8 cellular contexts compared by ENCODE assay signal in the genomic region with DNA sequence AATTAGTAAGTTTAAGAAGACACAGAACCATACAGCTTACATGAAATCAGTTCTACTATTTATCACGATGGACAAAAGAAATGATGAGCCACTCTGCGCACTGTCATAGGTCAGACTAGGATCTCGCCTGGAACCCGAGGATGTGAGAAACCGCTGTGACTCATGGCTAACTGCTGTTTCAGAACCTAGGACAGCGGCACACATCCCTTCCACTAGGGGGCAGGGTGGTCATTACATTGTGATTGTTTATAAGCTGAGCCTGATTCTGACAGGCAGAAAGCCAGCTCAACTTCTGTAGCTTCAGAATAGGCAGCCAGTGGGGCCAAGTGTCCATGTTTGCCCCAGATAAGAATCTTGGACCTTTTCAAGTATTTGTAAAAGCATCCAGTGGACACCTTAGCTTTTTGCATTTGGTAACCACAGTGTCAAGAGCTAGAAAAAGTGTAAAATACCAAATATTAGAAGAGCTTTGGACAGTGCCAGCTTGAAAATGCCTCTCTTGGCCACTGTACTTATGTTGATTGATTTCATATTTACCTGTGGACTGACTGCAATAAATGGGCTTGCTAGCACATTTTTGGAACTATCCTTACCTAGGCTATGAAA.
DNase-seq lines count a peak whose midpoint lies in the region; ATAC-seq lines count a peak whose summit lies in the region.

No MANE protein-coding gene starts in this region.

- DNase-seq in AML-193 (lab: John Stamatoyannopoulos, UW): peak; percentile 88 to 89
- DNase-seq in NCI-H345 (lab: John Stamatoyannopoulos, UW): peak; percentile 54
- DNase-seq in activated CD4-positive, CD25-positive, alpha-beta regulatory T cell treated with anti-CD3 and anti-CD28 coated beads, Interleukin-2, amount 50 U/mL, for 72 hours: peak; percentile 80
- peak; percentile 10 for DNase-seq in cerebellum (ENCODE audit: low spot score)
- peak; percentile 93 for DNase-seq in left kidney (ENCODE audit: low read depth, low spot score)
- DNase-seq in stimulated activated CD4-positive, alpha-beta T cell treated with anti-CD3 and anti-CD28 coated beads, Interleukin-4, amount 100 ng/mL, for 48 hours (ENCODE audit: low read depth in 2 of 2): peak; percentile 73 to 75

- ATAC-seq in GM18909 (IDR thresholded peaks at IDR 0.05; ENCODE audit: poor library complexity, unreplicated experiment) (peak; percentile 99), HG03108 (IDR thresholded peaks at IDR 0.05; ENCODE audit: unreplicated experiment) (peak; percentile 94)

Comparison
In these comparisons a context has a peak if more than half of its experiments do, and no peak if none do; other contexts are left out.
1. Peak in every context shown above with its lines: DNase-seq and ATAC-seq.
2. DNase-seq: peak in every context shown above with its lines; median percentile 93 in left kidney; 88 in AML-193; 80 in activated CD4-positive, CD25-positive, alpha-beta regulatory T cell treated with anti-CD3 and anti-CD28 coated beads, Interleukin-2, amount 50 U/mL, for 72 hours; 74 in stimulated activated CD4-positive, alpha-beta T cell treated with anti-CD3 and anti-CD28 coated beads, Interleukin-4, amount 100 ng/mL, for 48 hours; 54 in NCI-H345; 10 in cerebellum.